In the genomic region with DNA sequence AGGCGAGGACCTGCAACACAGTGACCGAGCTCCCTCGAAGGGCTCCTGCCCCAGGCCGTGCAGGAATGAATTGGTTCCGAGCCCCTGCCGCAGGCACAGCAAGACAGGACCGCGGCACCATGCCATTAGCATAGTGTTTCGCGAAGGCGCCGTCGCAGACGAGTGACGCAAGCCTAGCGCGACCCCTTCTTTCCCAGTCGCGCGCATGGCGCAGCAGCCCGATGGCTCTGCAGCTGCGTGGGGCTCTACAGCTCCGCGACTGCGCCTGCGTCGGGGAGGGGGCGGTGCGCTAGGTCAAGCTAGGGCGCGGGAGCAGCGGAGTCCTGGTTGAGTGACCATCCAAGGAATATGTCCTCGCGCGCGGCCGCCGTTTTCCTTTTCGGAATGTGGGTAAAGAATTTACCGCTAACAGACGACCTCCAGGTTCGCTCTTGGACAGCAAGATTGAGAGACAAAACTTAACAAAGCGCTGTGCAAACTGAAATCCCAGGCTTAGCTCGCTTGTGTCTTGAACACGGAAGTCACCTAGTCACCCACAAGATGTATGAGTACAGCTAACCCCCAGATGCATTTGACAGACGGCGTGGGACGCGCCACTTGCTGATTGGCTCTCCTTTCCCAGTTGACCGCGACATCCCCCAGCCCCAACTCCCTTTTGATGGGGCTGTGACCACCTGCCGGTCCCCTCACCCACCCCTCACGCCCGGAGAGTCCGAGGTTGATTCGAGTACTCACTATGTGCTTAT, we compare ENCODE assay signal across 1 cellular context.
A peak's percentile ranks its signal among the peaks of the same experiment; 100 is the strongest.
TF ChIP-seq lines count a peak whose summit lies in the region.

TRMT61B (minus strand) TSS at position 164 of the 746 bp plus-strand sequence; CDS start at position 132, 32 bp downstream.

TF ChIP-seq in HepG2, 621 proteins besides CTCF, POLR2A, EP300 and RAD21 (continued from another document and continues in another):
- TF ChIP-seq, protein P1, sequence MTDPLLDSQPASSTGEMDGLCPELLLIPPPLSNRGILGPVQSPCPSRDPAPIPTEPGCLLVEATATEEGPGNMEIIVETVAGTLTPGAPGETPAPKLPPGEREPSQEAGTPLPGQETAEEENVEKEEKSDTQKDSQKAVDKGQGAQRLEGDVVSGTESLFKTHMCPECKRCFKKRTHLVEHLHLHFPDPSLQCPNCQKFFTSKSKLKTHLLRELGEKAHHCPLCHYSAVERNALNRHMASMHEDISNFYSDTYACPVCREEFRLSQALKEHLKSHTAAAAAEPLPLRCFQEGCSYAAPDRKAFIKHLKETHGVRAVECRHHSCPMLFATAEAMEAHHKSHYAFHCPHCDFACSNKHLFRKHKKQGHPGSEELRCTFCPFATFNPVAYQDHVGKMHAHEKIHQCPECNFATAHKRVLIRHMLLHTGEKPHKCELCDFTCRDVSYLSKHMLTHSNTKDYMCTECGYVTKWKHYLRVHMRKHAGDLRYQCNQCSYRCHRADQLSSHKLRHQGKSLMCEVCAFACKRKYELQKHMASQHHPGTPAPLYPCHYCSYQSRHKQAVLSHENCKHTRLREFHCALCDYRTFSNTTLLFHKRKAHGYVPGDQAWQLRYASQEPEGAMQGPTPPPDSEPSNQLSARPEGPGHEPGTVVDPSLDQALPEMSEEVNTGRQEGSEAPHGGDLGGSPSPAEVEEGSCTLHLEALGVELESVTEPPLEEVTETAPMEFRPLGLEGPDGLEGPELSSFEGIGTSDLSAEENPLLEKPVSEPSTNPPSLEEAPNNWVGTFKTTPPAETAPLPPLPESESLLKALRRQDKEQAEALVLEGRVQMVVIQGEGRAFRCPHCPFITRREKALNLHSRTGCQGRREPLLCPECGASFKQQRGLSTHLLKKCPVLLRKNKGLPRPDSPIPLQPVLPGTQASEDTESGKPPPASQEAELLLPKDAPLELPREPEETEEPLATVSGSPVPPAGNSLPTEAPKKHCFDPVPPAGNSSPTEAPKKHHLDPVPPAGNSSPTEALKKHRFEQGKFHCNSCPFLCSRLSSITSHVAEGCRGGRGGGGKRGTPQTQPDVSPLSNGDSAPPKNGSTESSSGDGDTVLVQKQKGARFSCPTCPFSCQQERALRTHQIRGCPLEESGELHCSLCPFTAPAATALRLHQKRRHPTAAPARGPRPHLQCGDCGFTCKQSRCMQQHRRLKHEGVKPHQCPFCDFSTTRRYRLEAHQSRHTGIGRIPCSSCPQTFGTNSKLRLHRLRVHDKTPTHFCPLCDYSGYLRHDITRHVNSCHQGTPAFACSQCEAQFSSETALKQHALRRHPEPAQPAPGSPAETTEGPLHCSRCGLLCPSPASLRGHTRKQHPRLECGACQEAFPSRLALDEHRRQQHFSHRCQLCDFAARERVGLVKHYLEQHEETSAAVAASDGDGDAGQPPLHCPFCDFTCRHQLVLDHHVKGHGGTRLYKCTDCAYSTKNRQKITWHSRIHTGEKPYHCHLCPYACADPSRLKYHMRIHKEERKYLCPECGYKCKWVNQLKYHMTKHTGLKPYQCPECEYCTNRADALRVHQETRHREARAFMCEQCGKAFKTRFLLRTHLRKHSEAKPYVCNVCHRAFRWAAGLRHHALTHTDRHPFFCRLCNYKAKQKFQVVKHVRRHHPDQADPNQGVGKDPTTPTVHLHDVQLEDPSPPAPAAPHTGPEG (CRISPR knock-in tag; IDR thresholded peaks at IDR 0.05): peak; percentile 77
- TF ChIP-seq RFXAP (CRISPR knock-in tag; IDR thresholded peaks at IDR 0.05; ENCODE audit: borderline replicate concordance) (peak; percentile 92), HOXA9 (CRISPR knock-in tag; IDR thresholded peaks at IDR 0.05; ENCODE audit: borderline replicate concordance) (peak; percentile 67; the same call in 1 of the 2 replicates), ZKSCAN8 (CRISPR knock-in tag; IDR thresholded peaks at IDR 0.05; ENCODE audit: borderline replicate concordance) (peak; percentile 96), SALL2 (CRISPR knock-in tag; IDR thresholded peaks at IDR 0.05) (peak; percentile 99), ARNTL (CRISPR knock-in tag; IDR thresholded peaks at IDR 0.05) (peak; percentile 87), RORA (CRISPR knock-in tag; IDR thresholded peaks at IDR 0.05) (no peak), CAMTA2 (CRISPR knock-in tag; IDR thresholded peaks at IDR 0.05; ENCODE audit: borderline replicate concordance) (no peak; the same call in 1 of the 2 replicates), ZNF281 (CRISPR knock-in tag; IDR thresholded peaks at IDR 0.05; ENCODE audit: borderline replicate concordance) (peak; percentile 88), SKI (IDR thresholded peaks at IDR 0.05; ENCODE audit: partially characterized antibody) (peak; percentile 54), ONECUT2 (CRISPR knock-in tag; IDR thresholded peaks at IDR 0.05) (no peak), ZNF773 (CRISPR knock-in tag; IDR thresholded peaks at IDR 0.05; ENCODE audit: borderline replicate concordance) (no peak), WIZ (CRISPR knock-in tag; IDR thresholded peaks at IDR 0.05) (no peak), TCF7 (IDR thresholded peaks at IDR 0.05; ENCODE audit: low read depth) (no peak), ZMYM4 (CRISPR knock-in tag; IDR thresholded peaks at IDR 0.05) (peak; percentile 100), ZBTB3 (CRISPR knock-in tag; IDR thresholded peaks at IDR 0.05; ENCODE audit: borderline replicate concordance, low read depth) (no peak), MTF1 (CRISPR knock-in tag; IDR thresholded peaks at IDR 0.05) (no peak), MBD4 (IDR thresholded peaks at IDR 0.05; ENCODE audit: borderline replicate concordance, low read length) (no peak), ZBTB7A (CRISPR knock-in tag; IDR thresholded peaks at IDR 0.05) (peak; percentile 64), ZNF274 (CRISPR knock-in tag; IDR thresholded peaks at IDR 0.05) (peak; percentile 89; the same call in 1 of the 2 replicates)
- TF ChIP-seq, protein P2, sequence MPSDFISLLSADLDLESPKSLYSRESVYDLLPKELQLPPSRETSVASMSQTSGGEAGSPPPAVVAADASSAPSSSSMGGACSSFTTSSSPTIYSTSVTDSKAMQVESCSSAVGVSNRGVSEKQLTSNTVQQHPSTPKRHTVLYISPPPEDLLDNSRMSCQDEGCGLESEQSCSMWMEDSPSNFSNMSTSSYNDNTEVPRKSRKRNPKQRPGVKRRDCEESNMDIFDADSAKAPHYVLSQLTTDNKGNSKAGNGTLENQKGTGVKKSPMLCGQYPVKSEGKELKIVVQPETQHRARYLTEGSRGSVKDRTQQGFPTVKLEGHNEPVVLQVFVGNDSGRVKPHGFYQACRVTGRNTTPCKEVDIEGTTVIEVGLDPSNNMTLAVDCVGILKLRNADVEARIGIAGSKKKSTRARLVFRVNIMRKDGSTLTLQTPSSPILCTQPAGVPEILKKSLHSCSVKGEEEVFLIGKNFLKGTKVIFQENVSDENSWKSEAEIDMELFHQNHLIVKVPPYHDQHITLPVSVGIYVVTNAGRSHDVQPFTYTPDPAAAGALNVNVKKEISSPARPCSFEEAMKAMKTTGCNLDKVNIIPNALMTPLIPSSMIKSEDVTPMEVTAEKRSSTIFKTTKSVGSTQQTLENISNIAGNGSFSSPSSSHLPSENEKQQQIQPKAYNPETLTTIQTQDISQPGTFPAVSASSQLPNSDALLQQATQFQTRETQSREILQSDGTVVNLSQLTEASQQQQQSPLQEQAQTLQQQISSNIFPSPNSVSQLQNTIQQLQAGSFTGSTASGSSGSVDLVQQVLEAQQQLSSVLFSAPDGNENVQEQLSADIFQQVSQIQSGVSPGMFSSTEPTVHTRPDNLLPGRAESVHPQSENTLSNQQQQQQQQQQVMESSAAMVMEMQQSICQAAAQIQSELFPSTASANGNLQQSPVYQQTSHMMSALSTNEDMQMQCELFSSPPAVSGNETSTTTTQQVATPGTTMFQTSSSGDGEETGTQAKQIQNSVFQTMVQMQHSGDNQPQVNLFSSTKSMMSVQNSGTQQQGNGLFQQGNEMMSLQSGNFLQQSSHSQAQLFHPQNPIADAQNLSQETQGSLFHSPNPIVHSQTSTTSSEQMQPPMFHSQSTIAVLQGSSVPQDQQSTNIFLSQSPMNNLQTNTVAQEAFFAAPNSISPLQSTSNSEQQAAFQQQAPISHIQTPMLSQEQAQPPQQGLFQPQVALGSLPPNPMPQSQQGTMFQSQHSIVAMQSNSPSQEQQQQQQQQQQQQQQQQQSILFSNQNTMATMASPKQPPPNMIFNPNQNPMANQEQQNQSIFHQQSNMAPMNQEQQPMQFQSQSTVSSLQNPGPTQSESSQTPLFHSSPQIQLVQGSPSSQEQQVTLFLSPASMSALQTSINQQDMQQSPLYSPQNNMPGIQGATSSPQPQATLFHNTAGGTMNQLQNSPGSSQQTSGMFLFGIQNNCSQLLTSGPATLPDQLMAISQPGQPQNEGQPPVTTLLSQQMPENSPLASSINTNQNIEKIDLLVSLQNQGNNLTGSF (CRISPR knock-in tag; IDR thresholded peaks at IDR 0.05): 0 out of 2 replicates have a peak, but pooled peaks have one; percentile 15
- TF ChIP-seq, protein P3, sequence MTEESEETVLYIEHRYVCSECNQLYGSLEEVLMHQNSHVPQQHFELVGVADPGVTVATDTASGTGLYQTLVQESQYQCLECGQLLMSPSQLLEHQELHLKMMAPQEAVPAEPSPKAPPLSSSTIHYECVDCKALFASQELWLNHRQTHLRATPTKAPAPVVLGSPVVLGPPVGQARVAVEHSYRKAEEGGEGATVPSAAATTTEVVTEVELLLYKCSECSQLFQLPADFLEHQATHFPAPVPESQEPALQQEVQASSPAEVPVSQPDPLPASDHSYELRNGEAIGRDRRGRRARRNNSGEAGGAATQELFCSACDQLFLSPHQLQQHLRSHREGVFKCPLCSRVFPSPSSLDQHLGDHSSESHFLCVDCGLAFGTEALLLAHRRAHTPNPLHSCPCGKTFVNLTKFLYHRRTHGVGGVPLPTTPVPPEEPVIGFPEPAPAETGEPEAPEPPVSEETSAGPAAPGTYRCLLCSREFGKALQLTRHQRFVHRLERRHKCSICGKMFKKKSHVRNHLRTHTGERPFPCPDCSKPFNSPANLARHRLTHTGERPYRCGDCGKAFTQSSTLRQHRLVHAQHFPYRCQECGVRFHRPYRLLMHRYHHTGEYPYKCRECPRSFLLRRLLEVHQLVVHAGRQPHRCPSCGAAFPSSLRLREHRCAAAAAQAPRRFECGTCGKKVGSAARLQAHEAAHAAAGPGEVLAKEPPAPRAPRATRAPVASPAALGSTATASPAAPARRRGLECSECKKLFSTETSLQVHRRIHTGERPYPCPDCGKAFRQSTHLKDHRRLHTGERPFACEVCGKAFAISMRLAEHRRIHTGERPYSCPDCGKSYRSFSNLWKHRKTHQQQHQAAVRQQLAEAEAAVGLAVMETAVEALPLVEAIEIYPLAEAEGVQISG (CRISPR knock-in tag; IDR thresholded peaks at IDR 0.05): peak; percentile 96
- TF ChIP-seq, protein P4, sequence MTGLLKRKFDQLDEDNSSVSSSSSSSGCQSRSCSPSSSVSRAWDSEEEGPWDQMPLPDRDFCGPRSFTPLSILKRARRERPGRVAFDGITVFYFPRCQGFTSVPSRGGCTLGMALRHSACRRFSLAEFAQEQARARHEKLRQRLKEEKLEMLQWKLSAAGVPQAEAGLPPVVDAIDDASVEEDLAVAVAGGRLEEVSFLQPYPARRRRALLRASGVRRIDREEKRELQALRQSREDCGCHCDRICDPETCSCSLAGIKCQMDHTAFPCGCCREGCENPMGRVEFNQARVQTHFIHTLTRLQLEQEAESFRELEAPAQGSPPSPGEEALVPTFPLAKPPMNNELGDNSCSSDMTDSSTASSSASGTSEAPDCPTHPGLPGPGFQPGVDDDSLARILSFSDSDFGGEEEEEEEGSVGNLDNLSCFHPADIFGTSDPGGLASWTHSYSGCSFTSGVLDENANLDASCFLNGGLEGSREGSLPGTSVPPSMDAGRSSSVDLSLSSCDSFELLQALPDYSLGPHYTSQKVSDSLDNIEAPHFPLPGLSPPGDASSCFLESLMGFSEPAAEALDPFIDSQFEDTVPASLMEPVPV (CRISPR knock-in tag; IDR thresholded peaks at IDR 0.05): peak; percentile 74; the same call in 1 of the 2 replicates
- TF ChIP-seq, protein P5, sequence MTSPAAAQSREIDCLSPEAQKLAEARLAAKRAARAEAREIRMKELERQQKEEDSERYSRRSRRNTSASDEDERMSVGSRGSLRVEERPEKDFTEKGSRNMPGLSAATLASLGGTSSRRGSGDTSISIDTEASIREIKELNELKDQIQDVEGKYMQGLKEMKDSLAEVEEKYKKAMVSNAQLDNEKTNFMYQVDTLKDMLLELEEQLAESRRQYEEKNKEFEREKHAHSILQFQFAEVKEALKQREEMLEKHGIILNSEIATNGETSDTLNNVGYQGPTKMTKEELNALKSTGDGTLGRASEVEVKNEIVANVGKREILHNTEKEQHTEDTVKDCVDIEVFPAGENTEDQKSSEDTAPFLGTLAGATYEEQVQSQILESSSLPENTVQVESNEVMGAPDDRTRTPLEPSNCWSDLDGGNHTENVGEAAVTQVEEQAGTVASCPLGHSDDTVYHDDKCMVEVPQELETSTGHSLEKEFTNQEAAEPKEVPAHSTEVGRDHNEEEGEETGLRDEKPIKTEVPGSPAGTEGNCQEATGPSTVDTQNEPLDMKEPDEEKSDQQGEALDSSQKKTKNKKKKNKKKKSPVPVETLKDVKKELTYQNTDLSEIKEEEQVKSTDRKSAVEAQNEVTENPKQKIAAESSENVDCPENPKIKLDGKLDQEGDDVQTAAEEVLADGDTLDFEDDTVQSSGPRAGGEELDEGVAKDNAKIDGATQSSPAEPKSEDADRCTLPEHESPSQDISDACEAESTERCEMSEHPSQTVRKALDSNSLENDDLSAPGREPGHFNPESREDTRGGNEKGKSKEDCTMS (CRISPR knock-in tag; conservative IDR thresholded peaks at IDR 0.05): peak; percentile 62; the same call in 1 of the 2 replicates
- TF ChIP-seq, protein P6, sequence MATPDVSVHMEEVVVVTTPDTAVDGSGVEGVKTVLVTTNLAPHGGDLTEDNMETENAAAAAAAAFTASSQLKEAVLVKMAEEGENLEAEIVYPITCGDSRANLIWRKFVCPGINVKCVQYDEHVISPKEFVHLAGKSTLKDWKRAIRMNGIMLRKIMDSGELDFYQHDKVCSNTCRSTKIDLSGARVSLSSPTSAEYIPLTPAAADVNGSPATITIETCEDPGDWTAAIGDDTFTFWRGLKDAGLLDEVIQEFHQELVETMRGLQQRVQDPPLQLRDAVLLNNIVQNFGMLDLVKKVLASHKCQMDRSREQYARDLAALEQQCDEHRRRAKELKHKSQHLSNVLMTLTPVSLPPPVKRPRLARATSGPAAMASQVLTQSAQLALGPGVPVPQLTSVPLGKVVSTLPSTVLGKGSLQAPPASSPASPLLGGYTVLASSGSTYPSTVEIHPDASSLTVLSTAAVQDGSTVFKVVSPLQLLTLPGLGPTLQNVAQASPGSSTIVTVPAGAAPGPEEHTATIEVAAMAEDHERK (CRISPR knock-in tag; IDR thresholded peaks at IDR 0.05; ENCODE audit: low read depth): peak; percentile 70; the same call in 1 of the 2 replicates
